ENCODE assay signal across 27 cellular contexts in genomic region chr16:9275816-9276354, GRCh38.
"Had no signal": no experiment of that assay in that cellular context is flagged by ENCODE, and none has a peak within 500 bp of the region (broad histone marks: within the 10 kb centered on the region; RNA-seq: fewer than 3 reads in every experiment).

No MANE protein-coding gene starts in this region.

- H3K9me3 ChIP-seq: heart left ventricle, left lung, lower lobe of right lung, pancreas, prostate gland, spleen, suprapubic skin, thoracic aorta, tibial nerve, upper lobe of left lung, vagina had no signal

- H3K27ac ChIP-seq: heart left ventricle, left lung, lower lobe of right lung, pancreas, prostate gland, skin epidermis, spleen, suprapubic skin, thoracic aorta, tibial nerve, upper lobe of left lung, vagina had no signal

- H3K4me3 Mint-ChIP-seq: immature natural killer cell; mesothelial cell of epicardium; naive thymus-derived CD4-positive, alpha-beta T cell; natural killer cell treated with Interleukin-12 subunit alpha and Interleukin-12 subunit beta and Interleukin-15 and Interleukin-18, amount 100 ng/mL, for 72 hours; stimulated activated effector memory CD8-positive, alpha-beta T cell treated with anti-CD3 and anti-CD28 coated beads, Interleukin-12 subunit alpha, Interleukin-12 subunit beta, amount 100 ng/mL, for 72 hours; stimulated activated naive CD8-positive, alpha-beta T cell treated with anti-CD3 and anti-CD28 coated beads, Interleukin-15, Interleukin-2, amounts not matched to agents 100 ng/mL and 50 ng/mL, for 24 hours had no signal

- H3K4me1 ChIP-seq: heart left ventricle, left lung, lower lobe of right lung, pancreas, prostate gland, spleen, suprapubic skin, tibial nerve, upper lobe of left lung, vagina had no signal

- DNase-seq: heart left ventricle; hypothalamus; immature natural killer cell; left cardiac atrium; left lung; lower lobe of right lung; mesenchymal stem cell; naive thymus-derived CD4-positive, alpha-beta T cell; pancreas; retina; right cardiac atrium; spleen; stimulated activated CD4-positive, alpha-beta T cell treated with anti-CD3 and anti-CD28 coated beads, Interleukin-4, amount 100 ng/mL, for 24 hours; stimulated activated naive CD4-positive, alpha-beta T cell; upper lobe of left lung had no signal

- H3K4me3 ChIP-seq: heart left ventricle, left lung, lower lobe of right lung, pancreas, prostate gland, skin epidermis, spleen, suprapubic skin, thoracic aorta, tibial nerve, upper lobe of left lung, vagina had no signal

- H3K9me3 Mint-ChIP-seq: immature natural killer cell; mesothelial cell of epicardium; natural killer cell treated with Interleukin-12 subunit alpha and Interleukin-12 subunit beta and Interleukin-15 and Interleukin-18, amount 100 ng/mL, for 72 hours; stimulated activated effector memory CD8-positive, alpha-beta T cell treated with anti-CD3 and anti-CD28 coated beads, Interleukin-12 subunit alpha, Interleukin-12 subunit beta, amount 100 ng/mL, for 72 hours; stimulated activated naive CD8-positive, alpha-beta T cell treated with anti-CD3 and anti-CD28 coated beads, Interleukin-15, Interleukin-2, amounts not matched to agents 100 ng/mL and 50 ng/mL, for 24 hours had no signal

- H3K27ac Mint-ChIP-seq: immature natural killer cell; mesothelial cell of epicardium; naive thymus-derived CD4-positive, alpha-beta T cell; natural killer cell treated with Interleukin-12 subunit alpha and Interleukin-12 subunit beta and Interleukin-15 and Interleukin-18, amount 100 ng/mL, for 72 hours; stimulated activated effector memory CD8-positive, alpha-beta T cell treated with anti-CD3 and anti-CD28 coated beads, Interleukin-12 subunit alpha, Interleukin-12 subunit beta, amount 100 ng/mL, for 72 hours; stimulated activated naive CD8-positive, alpha-beta T cell treated with anti-CD3 and anti-CD28 coated beads, Interleukin-15, Interleukin-2, amounts not matched to agents 100 ng/mL and 50 ng/mL, for 24 hours had no signal

- H3K36me3 Mint-ChIP-seq: immature natural killer cell; mesothelial cell of epicardium; naive thymus-derived CD4-positive, alpha-beta T cell; natural killer cell treated with Interleukin-12 subunit alpha and Interleukin-12 subunit beta and Interleukin-15 and Interleukin-18, amount 100 ng/mL, for 72 hours; stimulated activated effector memory CD8-positive, alpha-beta T cell treated with anti-CD3 and anti-CD28 coated beads, Interleukin-12 subunit alpha, Interleukin-12 subunit beta, amount 100 ng/mL, for 72 hours had no signal

- H3K27me3 ChIP-seq: left lung, pancreas, suprapubic skin, tibial nerve, upper lobe of left lung, vagina had no signal

- FAIRE-seq: islet of Langerhans, pancreas had no signal

- H3K36me3 ChIP-seq: heart left ventricle, left lung, lower lobe of right lung, pancreas, prostate gland, spleen, suprapubic skin, thoracic aorta, tibial nerve, upper lobe of left lung, vagina had no signal

- H3K4me1 Mint-ChIP-seq: immature natural killer cell; mesothelial cell of epicardium; stimulated activated effector memory CD8-positive, alpha-beta T cell treated with anti-CD3 and anti-CD28 coated beads, Interleukin-12 subunit alpha, Interleukin-12 subunit beta, amount 100 ng/mL, for 72 hours had no signal

- ATAC-seq: heart left ventricle; left cardiac atrium; left lung; lower lobe of right lung; naive thymus-derived CD4-positive, alpha-beta T cell; natural killer cell treated with Interleukin-12 subunit alpha and Interleukin-12 subunit beta and Interleukin-15 and Interleukin-18, amount 100 ng/mL, for 72 hours; pancreas; right cardiac atrium; sciatic nerve; stimulated activated effector memory CD8-positive, alpha-beta T cell treated with anti-CD3 and anti-CD28 coated beads, Interleukin-12 subunit alpha, Interleukin-12 subunit beta, amount 100 ng/mL, for 72 hours had no signal
